Comparison of ENCODE assay signal across 17 cellular contexts in the genomic region with DNA sequence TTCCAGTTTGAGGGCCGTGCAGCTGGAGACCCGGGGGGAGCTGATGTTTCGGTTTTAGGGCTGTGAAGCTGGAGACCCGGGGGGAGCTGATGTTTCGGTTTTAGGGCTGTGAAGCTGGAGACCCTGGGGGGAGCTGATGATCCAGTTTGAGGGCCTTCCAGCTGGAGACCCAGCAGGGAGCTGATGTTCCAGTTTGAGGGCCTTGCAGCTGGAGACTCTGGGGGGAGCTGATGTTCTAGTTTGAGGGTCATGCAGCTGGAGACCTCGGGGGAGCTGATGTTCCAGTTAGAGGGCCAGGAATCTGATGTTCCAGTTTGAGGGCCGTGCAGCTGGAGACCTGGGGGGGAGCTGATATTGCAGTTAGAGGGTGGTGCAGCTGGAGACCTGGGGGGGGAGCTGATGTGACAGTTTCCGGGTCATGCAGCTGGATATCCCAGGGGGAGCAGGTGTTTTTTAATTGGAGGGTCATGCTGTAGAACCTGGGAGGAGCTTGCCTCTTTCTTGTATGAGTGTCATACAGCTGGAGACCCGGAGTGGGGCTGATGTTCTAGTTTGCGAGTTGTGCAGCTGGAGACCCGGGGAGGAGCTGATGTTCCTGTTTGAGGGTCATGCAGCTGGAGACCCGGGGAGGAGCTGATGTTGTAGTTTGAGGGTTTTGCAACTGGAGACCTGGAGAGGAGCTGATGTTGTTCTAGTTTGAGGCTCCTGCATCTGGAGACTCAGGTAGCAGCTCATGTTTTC.
"Had no signal": no experiment of that assay in that cellular context is flagged by ENCODE, and none has a peak within 500 bp of the region (broad histone marks: within the 10 kb centered on the region; RNA-seq: fewer than 3 reads in every experiment).

No MANE protein-coding gene starts in this region.

- H3K4me3 ChIP-seq: body of pancreas, esophagus squamous epithelium, right atrium auricular region, testis had no signal

- ATAC-seq: activated CD8-positive, alpha-beta T cell treated with anti-CD3 and anti-CD28 coated beads, Interleukin-2, amount 10 ng/mL, durations not matched to agents 7 days and 5 days; activated T-helper 17 cell treated with anti-CD3 and anti-CD28 coated beads, Interleukin-2, amount 50 U/mL, for 72 hours; body of pancreas had no signal

- H3K9me3 Mint-ChIP-seq: activated B cell treated with CpG ODN at 0.5 μM for 24 hours; activated CD4-positive, alpha-beta T cell treated with anti-CD3 and anti-CD28 coated beads, Interleukin-2, amount 10 ng/mL, durations not matched to agents 24 days and 14 days; activated T-helper 17 cell treated with anti-CD3 and anti-CD28 coated beads, Interleukin-2, amount 50 U/mL, for 72 hours; stimulated activated naive CD8-positive, alpha-beta T cell treated with anti-CD3 and anti-CD28 coated beads, Interleukin-15, Interleukin-2, amounts not matched to agents 100 ng/mL and 50 ng/mL, for 24 hours had no signal

- H3K27ac Mint-ChIP-seq: activated B cell treated with CpG ODN at 0.5 μM for 24 hours; activated CD8-positive, alpha-beta T cell treated with anti-CD3 and anti-CD28 coated beads, Interleukin-2, amount 10 ng/mL, durations not matched to agents 7 days and 5 days; activated T-helper 17 cell treated with anti-CD3 and anti-CD28 coated beads, Interleukin-2, amount 50 U/mL, for 72 hours; progenitor cell of endocrine pancreas had no signal

- H3K4me1 Mint-ChIP-seq: activated CD4-positive, alpha-beta T cell treated with anti-CD3 and anti-CD28 coated beads, Interleukin-2, amount 10 ng/mL, durations not matched to agents 24 days and 14 days; activated T-helper 17 cell treated with anti-CD3 and anti-CD28 coated beads, Interleukin-2, amount 50 U/mL, for 72 hours had no signal

- H3K9me3 ChIP-seq: body of pancreas, esophagus squamous epithelium, right atrium auricular region, testis had no signal

- DNase-seq: activated B cell treated with CpG ODN at 0.5 μM for 24 hours; activated CD4-positive, alpha-beta T cell treated with anti-CD3 and anti-CD28 coated beads, Interleukin-2, amount 10 ng/mL, durations not matched to agents 24 days and 14 days; activated CD8-positive, alpha-beta T cell treated with anti-CD3 and anti-CD28 coated beads, Interleukin-2, amount 10 ng/mL, durations not matched to agents 7 days and 5 days; activated naive CD4-positive, alpha-beta T cell treated with Interleukin-2 at 50 U/mL for 16 hours; amygdala; body of pancreas; caudate nucleus; esophagus squamous epithelium; hippocampal formation; small intestine; stimulated activated CD4-positive, alpha-beta T cell treated with anti-CD3 and anti-CD28 coated beads, Interleukin-4, amount 100 ng/mL, for 4 hours; stimulated activated CD8-positive, alpha-beta memory T cell treated with anti-CD3 and anti-CD28 coated beads, Interleukin-4, amount 100 ng/mL, for 48 hours; testis had no signal

- H3K4me1 ChIP-seq: esophagus squamous epithelium, right atrium auricular region, testis had no signal

- H3K27ac ChIP-seq: body of pancreas, esophagus squamous epithelium, right atrium auricular region, testis had no signal

- H3K4me3 Mint-ChIP-seq: activated B cell treated with CpG ODN at 0.5 μM for 24 hours; activated CD4-positive, alpha-beta T cell treated with anti-CD3 and anti-CD28 coated beads, Interleukin-2, amount 10 ng/mL, durations not matched to agents 24 days and 14 days; activated CD8-positive, alpha-beta T cell treated with anti-CD3 and anti-CD28 coated beads, Interleukin-2, amount 10 ng/mL, durations not matched to agents 7 days and 5 days; activated T-helper 17 cell treated with anti-CD3 and anti-CD28 coated beads, Interleukin-2, amount 50 U/mL, for 72 hours; stimulated activated naive CD8-positive, alpha-beta T cell treated with anti-CD3 and anti-CD28 coated beads, Interleukin-15, Interleukin-2, amounts not matched to agents 100 ng/mL and 50 ng/mL, for 24 hours had no signal

- H3K27me3 ChIP-seq: body of pancreas, right atrium auricular region, testis had no signal

- H3K36me3 ChIP-seq: esophagus squamous epithelium, right atrium auricular region had no signal
